In genomic region chr2:129396980-129397599, GRCh38 we compare ENCODE assay signal across 8 cellular contexts.
DNase-seq lines count a peak whose midpoint lies in the region; ATAC-seq and TF ChIP-seq lines count a peak whose summit lies in the region.

No MANE protein-coding gene starts in this region.

- no peaks in the 10 kb centered on the region for H3K4me1 ChIP-seq in mucosa of descending colon (ENCODE audit: low read depth)

- ATAC-seq in Right ventricle myocardium inferior (no peak), HG02981 (IDR thresholded peaks at IDR 0.05; ENCODE audit: unreplicated experiment) (peak; percentile 72), mucosa of descending colon (peak; percentile 36)

- H3K36me3 ChIP-seq in mucosa of descending colon (ENCODE audit: low read depth), result no peaks in the 10 kb centered on the region

- DNase-seq in Right ventricle myocardium inferior (ENCODE audit: missing footprints), result peak; percentile 42
- DNase-seq in cardiac septum (ENCODE audit: low spot score), result no peak
- peak; percentile 15 for DNase-seq in NCI-H69 (lab: John Stamatoyannopoulos, UW)
- peak; percentile 59 for DNase-seq in ecto neural progenitor cell (ENCODE audit: low spot score)
- DNase-seq in mucosa of descending colon, result peak in 1 of 3 donors; percentile 31
- DNase-seq in NCI-H2081 (lab: John Stamatoyannopoulos, UW), result no peak
- no peak for DNase-seq in activated CD4-positive, CD25-positive, alpha-beta regulatory T cell (lab: John Stamatoyannopoulos, UW)

- no peak for TF ChIP-seq CTCF in mucosa of descending colon (IDR thresholded peaks at IDR 0.05)

- H3K4me3 ChIP-seq in mucosa of descending colon, result no peak overlapping the region

- peaks cover 2% of the 10 kb centered on the region for H3K9me3 ChIP-seq in mucosa of descending colon

- intact Hi-C loops in Right ventricle myocardium inferior (cut with DNase I) (loop anchor here (5.0 kb wide), 1 partner anchor 1335 kb away; no protein-coding TSS in a partner anchor), cardiac septum (cut with DNase I) (loop anchor here (10.0 kb wide), 1 partner anchor 1072 kb away; no protein-coding TSS in a partner anchor), mucosa of descending colon (cut with DNase I, micrococcal nuclease) (no loop called here)

Comparison
In these comparisons a context has a peak if more than half of its experiments do, and no peak if none do; other contexts are left out.
1. DNase-seq: peak in Right ventricle myocardium inferior (single experiment), NCI-H69 (single experiment) and ecto neural progenitor cell (single experiment); none in cardiac septum (single experiment), NCI-H2081 (0 of 2) and activated CD4-positive, CD25-positive, alpha-beta regulatory T cell (0 of 4).
2. intact Hi-C loops: an anchor here in Right ventricle myocardium inferior (5.0 kb wide) and cardiac septum (10.0 kb wide); none called in mucosa of descending colon.